Comparison of ENCODE assay signal across 35 cellular contexts in genomic region chr1:209500993-209501392, GRCh38.
"Had no signal": no experiment of that assay in that cellular context is flagged by ENCODE, and none has a peak within 500 bp of the region (broad histone marks: within the 10 kb centered on the region; RNA-seq: fewer than 3 reads in every experiment).

No MANE protein-coding gene starts in this region.

- H3K27me3 ChIP-seq: MG63 had no signal

- H3K4me3 ChIP-seq: MG63 had no signal

- H3K36me3 ChIP-seq: MG63 had no signal

- DNase-seq: MG63, MM.1S, MV-4-11, NCI-H1048, NCI-H1092, NCI-H1092 treated with DMSO at 0.1 percent for 48 hours, NCI-H1105, NCI-H1105 treated with DMSO at 0.1 percent for 48 hours, NCI-H1417, NCI-H1417 treated with DMSO at 0.1 percent for 48 hours, NCI-H1436, NCI-H1436 treated with DMSO at 0.1 percent for 48 hours, NCI-H146, NCI-H1694, NCI-H1694 treated with DMSO at 0.1 percent for 48 hours, NCI-H187, NCI-H187 treated with DMSO at 0.1 percent for 48 hours, NCI-H1930, NCI-H2029, NCI-H2029 treated with DMSO at 0.1 percent for 48 hours, NCI-H2081, NCI-H2081 treated with DMSO at 0.1 percent for 48 hours, NCI-H2107, NCI-H2171, NCI-H2171 treated with DMSO at 0.1 percent for 48 hours, NCI-H2227 treated with DMSO at 0.1 percent for 48 hours, NCI-H226, NCI-H345, NCI-H446, NCI-H446 treated with DMSO at 0.1 percent for 48 hours, NCI-H510A, NCI-H510A treated with DMSO at 0.1 percent for 48 hours, NCI-H524, NCI-H524 treated with DMSO at 0.1 percent for 48 hours, NCI-H526 had no signal
